10 cellular contexts compared by ENCODE assay signal in the genomic region with DNA sequence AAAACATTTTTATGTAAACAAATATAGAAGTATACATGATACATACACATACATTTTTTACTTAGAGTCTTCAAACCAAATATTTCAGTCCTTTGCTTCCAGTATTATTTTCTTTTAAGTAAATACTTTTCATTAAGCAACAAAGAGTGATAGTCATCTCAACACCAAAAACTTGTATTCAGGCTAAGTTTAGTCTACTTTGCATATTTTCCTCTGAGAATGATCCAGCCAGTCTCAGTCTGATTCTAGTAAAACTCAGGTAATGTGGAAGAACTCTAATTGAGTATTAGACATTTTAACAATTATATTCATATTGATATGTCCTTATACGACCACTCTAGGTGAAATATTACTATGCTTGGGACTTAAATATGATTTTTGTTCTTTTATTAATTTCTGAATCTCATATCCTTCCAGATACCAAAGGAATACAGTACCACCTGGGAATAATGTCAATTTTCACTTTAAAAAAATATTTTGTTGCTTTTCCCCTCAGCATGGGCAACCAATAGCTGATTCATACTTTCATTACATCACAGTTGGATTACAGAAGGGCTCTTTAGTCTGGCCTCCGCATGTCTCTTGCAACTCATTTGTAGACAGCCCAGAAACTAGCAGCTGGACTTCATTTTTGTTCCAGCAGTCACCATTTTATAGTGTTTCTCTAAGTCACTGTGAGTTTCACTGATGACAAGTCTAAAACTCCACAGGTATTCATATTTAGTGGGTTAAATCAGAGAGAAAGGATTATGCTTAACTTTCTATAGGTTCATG.
A peak's percentile ranks its signal among the peaks of the same experiment; 100 is the strongest.
DNase-seq lines count a peak whose midpoint lies in the region; ATAC-seq, FAIRE-seq and TF ChIP-seq lines count a peak whose summit lies in the region.
"Had no signal": no experiment of that assay in that cellular context is flagged by ENCODE, and none has a peak within 500 bp of the region (broad histone marks: within the 10 kb centered on the region; RNA-seq: fewer than 3 reads in every experiment).

No MANE protein-coding gene starts in this region.

- intact Hi-C loops in pancreas (cut with DNase I): no loop called here

- H3K27me3 ChIP-seq in adipocyte (replicated peaks; ENCODE audit: control insufficient read depth, insufficient read depth, low read length) (no peaks in the 10 kb centered on the region), pancreas (no peaks in the 10 kb centered on the region), Karpas-422 (ENCODE audit: low read length) (peaks cover 5% of the 10 kb centered on the region; the same call in 1 of the 2 replicates), MM.1S (replicated peaks; ENCODE audit: insufficient read depth, low read length) (no peaks in the 10 kb centered on the region)

- ATAC-seq in pancreas: peak; percentile 65 to 77 (median 72)

- H3F3A ChIP-seq in MM.1S (ENCODE audit: insufficient read depth, low read length): no peaks in the 10 kb centered on the region

- no peaks in the 10 kb centered on the region for H4K20me1 ChIP-seq in Karpas-422 (ENCODE audit: insufficient read depth, low read depth, low read length)
- no peaks in the 10 kb centered on the region for H4K20me1 ChIP-seq in MM.1S (ENCODE audit: insufficient read depth, low read length)

- H3K79me2 ChIP-seq in Karpas-422 (ENCODE audit: low read length) (no peaks in the 10 kb centered on the region), MM.1S (ENCODE audit: low read length) (no peaks in the 10 kb centered on the region)
- H3K79me2 ChIP-seq: parathyroid adenoma had no signal

- no peak overlapping the region for H2AFZ ChIP-seq in Karpas-422 (ENCODE audit: low read length)
- no peak overlapping the region for H2AFZ ChIP-seq in MM.1S (ENCODE audit: low read length)
- H2AFZ ChIP-seq: parathyroid adenoma had no signal

- H3K36me3 ChIP-seq in adipocyte (ENCODE audit: control insufficient read depth, insufficient read depth, low read length, severe bottlenecking) (no peaks in the 10 kb centered on the region), pancreas (no peaks in the 10 kb centered on the region), Karpas-422 (ENCODE audit: insufficient read depth, low read length) (no peaks in the 10 kb centered on the region), MM.1S (replicated peaks; ENCODE audit: insufficient read depth, low read length) (no peaks in the 10 kb centered on the region)

- TF ChIP-seq POLR2A in GM12892 (IDR thresholded peaks at IDR 0.05; ENCODE audit: low read depth, low read length): no peak

- H3K9me2 ChIP-seq in Karpas-422 (replicated peaks; ENCODE audit: insufficient read depth, low read length) (no peaks in the 10 kb centered on the region), MM.1S (replicated peaks; ENCODE audit: insufficient read depth, low read length) (no peaks in the 10 kb centered on the region)

- in situ Hi-C loops in GM13976 (cut with MboI; ENCODE audit: low sequenced_read_pairs, unreplicated experiment): no loop called here

- TF ChIP-seq CTCF in GM13976 (IDR thresholded peaks at IDR 0.05; ENCODE audit: borderline replicate concordance, control extremely low read depth, extremely low read depth, insufficient read depth, missing control alignments): no peak
- no peak for TF ChIP-seq CTCF in pancreas (IDR thresholded peaks at IDR 0.05)
- no peak for TF ChIP-seq CTCF in MM.1S (IDR thresholded peaks at IDR 0.05; ENCODE audit: low read length)

- peak; percentile 41 for FAIRE-seq in pancreas (lab: Jason Lieb, UNC)
- no peak for FAIRE-seq in GM12892 (lab: Jason Lieb, UNC)

- H3K4me2 ChIP-seq in Karpas-422 (ENCODE audit: low read depth, low read length, poor library complexity, severe bottlenecking): no peak overlapping the region
- no peak overlapping the region for H3K4me2 ChIP-seq in MM.1S (ENCODE audit: low read depth, low read length)

- peak; percentile 16 for DNase-seq in GM13976 (ENCODE audit: low spot score)
- peak; percentile 66 for DNase-seq in HCEC 1CT
- DNase-seq in adipocyte (ENCODE audit: low read depth): peak; percentile 45
- peak in 3 of 6 donors; percentile 26 to 38 (median 36) for DNase-seq in pancreas
- DNase-seq in Karpas-422: no peak
- DNase-seq in GM12892 (ENCODE audit: insufficient read length): no peak
- DNase-seq in cerebellar nuclear complex (lab: John Stamatoyannopoulos, UW): no peak
- DNase-seq in MM.1S: no peak
- DNase-seq: cortex of kidney had no signal

- H3K27ac ChIP-seq in pancreas (peak overlapping the region in 2 of 4 donors; percentile 82 to 83), Karpas-422 (ENCODE audit: low read length) (no peak overlapping the region), MM.1S (ENCODE audit: low read length) (no peak overlapping the region)
- H3K27ac ChIP-seq: parathyroid adenoma had no signal

- H3K9ac ChIP-seq in adipocyte (ENCODE audit: low read length) (peak overlapping the region; percentile 84), Karpas-422 (ENCODE audit: low read length) (no peak overlapping the region), MM.1S (ENCODE audit: low read length) (no peak overlapping the region)
- H3K9ac ChIP-seq: parathyroid adenoma had no signal

- no peaks in the 10 kb centered on the region for H3K9me3 ChIP-seq in adipocyte (ENCODE audit: control insufficient read depth, low read length)
- no peaks in the 10 kb centered on the region for H3K9me3 ChIP-seq in pancreas
- no peaks in the 10 kb centered on the region for H3K9me3 ChIP-seq in Karpas-422 (ENCODE audit: low read length)
- H3K9me3 ChIP-seq in MM.1S (replicated peaks; ENCODE audit: insufficient read depth, low read length): no peaks in the 10 kb centered on the region

- peaks cover 20% of the 10 kb centered on the region for H3K4me1 ChIP-seq in adipocyte (ENCODE audit: control insufficient read depth, insufficient read depth, low read length)
- H3K4me1 ChIP-seq in pancreas: peaks cover 0 to 17% (median 9%) of the 10 kb centered on the region in 3 donors
- no peaks in the 10 kb centered on the region for H3K4me1 ChIP-seq in Karpas-422 (ENCODE audit: low read length)
- no peaks in the 10 kb centered on the region for H3K4me1 ChIP-seq in MM.1S (ENCODE audit: low read length)

- peak overlapping the region; percentile 84 for H3K4me3 ChIP-seq in adipocyte (ENCODE audit: low read length)
- peak overlapping the region in 2 of 4 donors; percentile 40 to 45 for H3K4me3 ChIP-seq in pancreas
- H3K4me3 ChIP-seq in Karpas-422 (ENCODE audit: low read length): no peak overlapping the region
- H3K4me3 ChIP-seq in MM.1S (ENCODE audit: low read length): no peak overlapping the region

- 41 to 60% methylated on average over 2 of the region's 2 CpGs for WGBS in pancreas, 2 donors

Comparison
In these comparisons a context has a peak if more than half of its experiments do, and no peak if none do; other contexts are left out.
1. DNase-seq: peak in GM13976 (single experiment), HCEC 1CT (single experiment) and adipocyte (single experiment); none in Karpas-422 (single experiment), GM12892 (single experiment), cerebellar nuclear complex (0 of 2) and MM.1S (single experiment).